12 cellular contexts compared by ENCODE assay signal in the genomic region with DNA sequence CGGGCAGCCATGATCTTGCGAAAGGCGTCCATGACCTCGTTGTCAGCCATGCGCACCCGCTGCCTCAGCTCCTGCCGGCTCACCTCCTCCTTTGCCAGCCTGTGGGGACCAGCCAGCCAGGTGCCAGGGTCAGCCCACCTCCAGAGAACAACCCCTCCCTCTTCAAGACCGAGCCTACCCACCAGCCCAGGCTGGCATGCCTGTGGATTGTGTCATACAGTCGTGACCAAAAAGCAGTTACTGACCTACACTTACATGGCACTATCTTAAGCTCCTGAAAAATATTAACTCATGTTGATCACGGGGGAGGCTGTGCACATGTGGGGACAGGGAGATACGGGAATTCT. TPM values are rescaled to one million over a fixed set of nuclear protein-coding genes. Genes with fewer than 3 reads are reported as not detected.
DNase-seq lines count a peak whose midpoint lies in the region; ATAC-seq, FAIRE-seq and TF ChIP-seq lines count a peak whose summit lies in the region.
"Had no signal": no experiment of that assay in that cellular context is flagged by ENCODE, and none has a peak within 500 bp of the region (broad histone marks: within the 10 kb centered on the region; RNA-seq: fewer than 3 reads in every experiment).

No MANE protein-coding gene starts in this region.

- POLR2A ChIA-PET in activated CD8-positive, alpha-beta T cell treated with anti-CD3 and anti-CD28 coated beads for 36 hours (lab: Charles Lee) = interaction anchor here (0.6 to 2.6 kb wide), 12 partner anchors 8 to 384 kb away, joined by 3 to 16 read pairs (median 5); partner anchors contain the start of genes ARPC4, CAMK1 and TADA3

- ATAC-seq in GM19351 (IDR thresholded peaks at IDR 0.05; ENCODE audit: unreplicated experiment) (peak; percentile 1), right lobe of liver (peak; percentile 48 to 86 (median 80)), HG02884 (IDR thresholded peaks at IDR 0.05; ENCODE audit: unreplicated experiment) (no peak)
- peak; percentile 0 for ATAC-seq in activated CD8-positive, alpha-beta T cell treated with anti-CD3 and anti-CD28 coated beads for 36 hours

- H3K27me3 ChIP-seq in right lobe of liver = no peaks in the 10 kb centered on the region

- H3K9me3 Mint-ChIP-seq in activated CD8-positive, alpha-beta T cell treated with anti-CD3 and anti-CD28 coated beads for 36 hours = peaks cover 1% of the 10 kb centered on the region

- peaks cover 0 to 24% (median 17%) of the 10 kb centered on the region in 4 donors for H3K4me1 ChIP-seq in right lobe of liver

- peak overlapping the region; percentile 59 to 83 (median 82) for H3K27ac ChIP-seq in right lobe of liver
- H3K27ac ChIP-seq: parathyroid adenoma had no signal

- CTCF ChIA-PET in activated CD8-positive, alpha-beta T cell treated with anti-CD3 and anti-CD28 coated beads for 36 hours (lab: Charles Lee) = interaction anchor here (1.0 to 2.0 kb wide), 5 partner anchors 9 to 46 kb away, joined by 3 to 7 read pairs (median 4); partner anchors contain the start of gene ARPC4

- TF ChIP-seq CTCF in activated CD8-positive, alpha-beta T cell treated with anti-CD3 and anti-CD28 coated beads for 36 hours (IDR thresholded peaks at IDR 0.05) = no peak
- TF ChIP-seq CTCF in right lobe of liver (IDR thresholded peaks at IDR 0.05) = no peak

- peak overlapping the region; percentile 22 for H3K4me3 Mint-ChIP-seq in activated CD8-positive, alpha-beta T cell treated with anti-CD3 and anti-CD28 coated beads for 36 hours

- no peak for FAIRE-seq in GM19239 (lab: Jason Lieb, UNC)
- FAIRE-seq: endometrium, HTR-8/SVneo had no signal

- no peaks in the 10 kb centered on the region for H3K27me3 Mint-ChIP-seq in activated CD8-positive, alpha-beta T cell treated with anti-CD3 and anti-CD28 coated beads for 36 hours

- no peaks in the 10 kb centered on the region for H3K9me3 ChIP-seq in right lobe of liver

- H3K36me3 ChIP-seq in right lobe of liver = peaks cover 0 to 32% (median 17%) of the 10 kb centered on the region in 4 donors

- peaks cover 61% of the 10 kb centered on the region for H3K4me1 Mint-ChIP-seq in activated CD8-positive, alpha-beta T cell treated with anti-CD3 and anti-CD28 coated beads for 36 hours (ENCODE audit: low read depth)

- intact Hi-C loops in activated CD8-positive, alpha-beta T cell treated with anti-CD3 and anti-CD28 coated beads for 36 hours (cut with micrococcal nuclease) = no loop called here
- intact Hi-C loops in right lobe of liver (cut with DNase I) = no loop called here

- in situ Hi-C loops in ACHN (cut with HindIII; ENCODE audit: low pct_ligation_motif_present, low pct_unique_long_range_greater_than_20kb, low sequenced_read_pairs) = no loop called here

- DNase-seq in ACHN (peak; percentile 82), right lobe of liver (peak in 2 of 3 donors; percentile 77 to 83), NK-92 (lab: John Stamatoyannopoulos, UW; ENCODE audit: unreplicated experiment) (no peak), GM19239 (ENCODE audit: insufficient read length, low spot score) (no peak)
- DNase-seq in activated CD8-positive, alpha-beta T cell treated with anti-CD3 and anti-CD28 coated beads for 36 hours = no peak
- no peak for DNase-seq in activated effector memory CD4-positive, alpha-beta T cell treated with anti-CD3 and anti-CD28 coated beads, Interleukin-2, amount 50 U/mL, for 16 hours
- DNase-seq: NCI-H446 had no signal

- 25% methylated on average over 11 of the region's 11 CpGs for WGBS in right lobe of liver (ENCODE audit: insufficient coverage, low coverage, low lambda C conversion rate, missing lambda C conversion rate)

- peaks cover 38% of the 10 kb centered on the region for H3K36me3 Mint-ChIP-seq in activated CD8-positive, alpha-beta T cell treated with anti-CD3 and anti-CD28 coated beads for 36 hours (ENCODE audit: low read depth)

- peak overlapping the region; percentile 97 for H3K27ac Mint-ChIP-seq in activated CD8-positive, alpha-beta T cell treated with anti-CD3 and anti-CD28 coated beads for 36 hours

- TF ChIP-seq POLR2A in right lobe of liver (IDR thresholded peaks at IDR 0.05) = peak; percentile 20

- peak overlapping the region in 2 of 3 donors; percentile 20 to 23 for H3K4me3 ChIP-seq in right lobe of liver

RNA-seq across cellular contexts. Expression of gene CAMK1, which starts 10.7 kb away (rescaled TPM):
- 10 to 100 TPM; 41.7 to 45.7 TPM for total RNA-seq in activated CD8-positive, alpha-beta T cell treated with anti-CD3 and anti-CD28 coated beads for 36 hours
- 10 to 100 TPM; 10.8 to 33.4 (median 24.5) TPM for total RNA-seq in right lobe of liver

RNA-seq across cellular contexts. Expression of gene TADA3, which starts 11.8 kb away (rescaled TPM):
- 10 to 100 TPM; 57.5 to 58.3 TPM for total RNA-seq in activated CD8-positive, alpha-beta T cell treated with anti-CD3 and anti-CD28 coated beads for 36 hours
- 10 to 100 TPM; 24.6 to 43.8 (median 28.1) TPM for total RNA-seq in right lobe of liver

RNA-seq across cellular contexts. Expression of gene ARPC4, which starts 12.5 kb away (rescaled TPM):
- total RNA-seq in activated CD8-positive, alpha-beta T cell treated with anti-CD3 and anti-CD28 coated beads for 36 hours = 100 to 1,000 TPM; 205 to 208 TPM
- total RNA-seq in right lobe of liver = 10 to 100 TPM; 42.0 to 80.3 (median 57.3) TPM

RNA-seq across cellular contexts. Expression of gene TTLL3, which starts 29.6 kb away (rescaled TPM):
- total RNA-seq in activated CD8-positive, alpha-beta T cell treated with anti-CD3 and anti-CD28 coated beads for 36 hours = 10 to 100 TPM; 52.4 to 61.1 TPM
- total RNA-seq in right lobe of liver = 10 to 100 TPM in 3 of 6 experiments, 1 to 10 TPM in 3; 4.5 to 11.0 (median 8.6) TPM

RNA-seq across cellular contexts. Expression of gene OGG1, which starts 30.7 kb away (rescaled TPM):
- 10 to 100 TPM; 32.4 to 39.3 TPM for total RNA-seq in activated CD8-positive, alpha-beta T cell treated with anti-CD3 and anti-CD28 coated beads for 36 hours
- 10 to 100 TPM; 12.3 to 27.8 (median 15.7) TPM for total RNA-seq in right lobe of liver

Comparison
In these comparisons a context has a peak if more than half of its experiments do, and no peak if none do; other contexts are left out.
1. DNase-seq: peak in ACHN (single experiment) and right lobe of liver (2 of 3); none in activated CD8-positive, alpha-beta T cell treated with anti-CD3 and anti-CD28 coated beads for 36 hours (single experiment), NK-92 (single experiment), activated effector memory CD4-positive, alpha-beta T cell treated with anti-CD3 and anti-CD28 coated beads, Interleukin-2, amount 50 U/mL, for 16 hours (single experiment) and GM19239 (single experiment).